Comparison of ENCODE assay signal across 1 cellular context in genomic region chr16:58685084-58685449, GRCh38.
TF ChIP-seq lines count a peak whose summit lies in the region.

No MANE protein-coding gene starts in this region.

TF ChIP-seq in A549, 52 proteins besides CTCF, POLR2A, EP300 and RAD21 (continued from another document):
- TF ChIP-seq, protein P1, sequence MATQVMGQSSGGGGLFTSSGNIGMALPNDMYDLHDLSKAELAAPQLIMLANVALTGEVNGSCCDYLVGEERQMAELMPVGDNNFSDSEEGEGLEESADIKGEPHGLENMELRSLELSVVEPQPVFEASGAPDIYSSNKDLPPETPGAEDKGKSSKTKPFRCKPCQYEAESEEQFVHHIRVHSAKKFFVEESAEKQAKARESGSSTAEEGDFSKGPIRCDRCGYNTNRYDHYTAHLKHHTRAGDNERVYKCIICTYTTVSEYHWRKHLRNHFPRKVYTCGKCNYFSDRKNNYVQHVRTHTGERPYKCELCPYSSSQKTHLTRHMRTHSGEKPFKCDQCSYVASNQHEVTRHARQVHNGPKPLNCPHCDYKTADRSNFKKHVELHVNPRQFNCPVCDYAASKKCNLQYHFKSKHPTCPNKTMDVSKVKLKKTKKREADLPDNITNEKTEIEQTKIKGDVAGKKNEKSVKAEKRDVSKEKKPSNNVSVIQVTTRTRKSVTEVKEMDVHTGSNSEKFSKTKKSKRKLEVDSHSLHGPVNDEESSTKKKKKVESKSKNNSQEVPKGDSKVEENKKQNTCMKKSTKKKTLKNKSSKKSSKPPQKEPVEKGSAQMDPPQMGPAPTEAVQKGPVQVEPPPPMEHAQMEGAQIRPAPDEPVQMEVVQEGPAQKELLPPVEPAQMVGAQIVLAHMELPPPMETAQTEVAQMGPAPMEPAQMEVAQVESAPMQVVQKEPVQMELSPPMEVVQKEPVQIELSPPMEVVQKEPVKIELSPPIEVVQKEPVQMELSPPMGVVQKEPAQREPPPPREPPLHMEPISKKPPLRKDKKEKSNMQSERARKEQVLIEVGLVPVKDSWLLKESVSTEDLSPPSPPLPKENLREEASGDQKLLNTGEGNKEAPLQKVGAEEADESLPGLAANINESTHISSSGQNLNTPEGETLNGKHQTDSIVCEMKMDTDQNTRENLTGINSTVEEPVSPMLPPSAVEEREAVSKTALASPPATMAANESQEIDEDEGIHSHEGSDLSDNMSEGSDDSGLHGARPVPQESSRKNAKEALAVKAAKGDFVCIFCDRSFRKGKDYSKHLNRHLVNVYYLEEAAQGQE (IDR thresholded peaks at IDR 0.05) = no peak
